Comparison of ENCODE assay signal across 8 cellular contexts in genomic region chr16:22299036-22299435, GRCh38. TPM values are rescaled to one million over a fixed set of nuclear protein-coding genes. Genes with fewer than 3 reads are reported as not detected.
DNase-seq lines count a peak whose midpoint lies in the region; ATAC-seq and TF ChIP-seq lines count a peak whose summit lies in the region.

No MANE protein-coding gene starts in this region.

- WGBS in psoas muscle, 3 donors, result 91 to 100% (median 91%) methylated on average over 1 of the region's 1 CpG

- no peaks in the 10 kb centered on the region for H3K9me3 Mint-ChIP-seq in dendritic cell treated with granulocyte-macrophage colony-stimulating factor and Interleukin-4, amounts not matched to agents 40 ng/mL and 50 ng/mL, for 4 days

- CTCF ChIA-PET in OCI-LY7 (lab: Charles Lee; ENCODE audit: unreplicated experiment), result no interaction called here

- H3K9me3 ChIP-seq in OCI-LY7 (ENCODE audit: low read length) (no peaks in the 10 kb centered on the region), psoas muscle (no peaks in the 10 kb centered on the region)

- BruUV-seq in OCI-LY7 (replicated peaks; lab: Mats Ljungman, UMichigan), result no TSS peak

- H3K27ac Mint-ChIP-seq in dendritic cell treated with granulocyte-macrophage colony-stimulating factor and Interleukin-4, amounts not matched to agents 40 ng/mL and 50 ng/mL, for 4 days, result peak overlapping the region; percentile 94

- H3K27ac ChIP-seq in OCI-LY7 (ENCODE audit: low read depth, low read length, poor library complexity, severe bottlenecking), result peak overlapping the region; percentile 74
- H3K27ac ChIP-seq in psoas muscle, result peak overlapping the region; percentile 96
- H3K27ac ChIP-seq in foreskin keratinocyte, result no peak overlapping the region

- intact Hi-C loops in OCI-LY7 (cut with micrococcal nuclease; ENCODE audit: unreplicated experiment), result loop anchor here (5.0 kb wide), 3 partner anchors 292 to 1397 kb away; partner anchors contain the start of genes DCUN1D3, LYRM1, MOSMO and UQCRC2
- intact Hi-C loops in dendritic cell treated with granulocyte-macrophage colony-stimulating factor and Interleukin-4, amounts not matched to agents 40 ng/mL and 50 ng/mL, for 4 days (cut with micrococcal nuclease), result no loop called here
- intact Hi-C loops in psoas muscle (cut with DNase I), result loop anchor here in 1 of 2 donors (5.0 kb wide), 1 partner anchor 292 kb away; the partner anchor contains the start of gene MOSMO

- 0 out of 2 replicates have a peak overlapping the region, but pooled peaks have one; percentile 66 for H3K4me3 ChIP-seq in GM12865 (ENCODE audit: low read depth, low read length)
- H3K4me3 ChIP-seq in OCI-LY7 (ENCODE audit: low read depth, low read length, poor library complexity, severe bottlenecking), result peak overlapping the region; percentile 95
- H3K4me3 ChIP-seq in psoas muscle, result peak overlapping the region; percentile 71

- H3K27me3 Mint-ChIP-seq in dendritic cell treated with granulocyte-macrophage colony-stimulating factor and Interleukin-4, amounts not matched to agents 40 ng/mL and 50 ng/mL, for 4 days, result no peaks in the 10 kb centered on the region

- H2AFZ ChIP-seq in OCI-LY7 (ENCODE audit: low read length), result no peak overlapping the region

- peak overlapping the region; percentile 96 for H3K4me2 ChIP-seq in OCI-LY7 (ENCODE audit: low read length)

- H4K20me1 ChIP-seq in OCI-LY7 (ENCODE audit: insufficient read depth, low read length), result peaks cover 10% of the 10 kb centered on the region

- peaks cover 25% of the 10 kb centered on the region for H3K4me1 ChIP-seq in OCI-LY7 (ENCODE audit: insufficient read depth, low read length, poor library complexity, severe bottlenecking)
- peaks cover 14% of the 10 kb centered on the region for H3K4me1 ChIP-seq in psoas muscle
- H3K4me1 ChIP-seq in foreskin keratinocyte, result no peaks in the 10 kb centered on the region

- ATAC-seq in psoas muscle, result no peak
- ATAC-seq in activated CD4-positive, CD25-positive, alpha-beta regulatory T cell treated with anti-CD3 and anti-CD28 coated beads, Interleukin-2, amount 50 U/mL, for 24 hours, result no peak
- ATAC-seq in GM21528 (IDR thresholded peaks at IDR 0.05; ENCODE audit: low FRiP score, unreplicated experiment), result no peak
- ATAC-seq in foreskin keratinocyte, result no peak

- peaks cover 57% of the 10 kb centered on the region for H3K79me2 ChIP-seq in OCI-LY7 (ENCODE audit: insufficient read depth, low read depth, low read length)

- H3K27me3 ChIP-seq in psoas muscle (ENCODE audit: insufficient read depth in 3 of 3, low read length in 2 of 3) (no peaks in the 10 kb centered on the region), foreskin keratinocyte (no peaks in the 10 kb centered on the region)

- H3K4me1 Mint-ChIP-seq in dendritic cell treated with granulocyte-macrophage colony-stimulating factor and Interleukin-4, amounts not matched to agents 40 ng/mL and 50 ng/mL, for 4 days (ENCODE audit: low read depth), result peaks cover 41% of the 10 kb centered on the region

- TF ChIP-seq CTCF in GM12865 (IDR thresholded peaks at IDR 0.05; ENCODE audit: insufficient read depth, low read depth, low read length, missing control alignments), result no peak
- TF ChIP-seq CTCF in OCI-LY7 (conservative IDR thresholded peaks at IDR 0.05; ENCODE audit: low read length), result no peak
- no peak for TF ChIP-seq CTCF in psoas muscle (IDR thresholded peaks at IDR 0.05)
- TF ChIP-seq CTCF in foreskin keratinocyte (conservative IDR thresholded peaks at IDR 0.05), result no peak

- H3K36me3 ChIP-seq in OCI-LY7 (ENCODE audit: insufficient read depth, low read length) (peaks cover 44% of the 10 kb centered on the region), psoas muscle (ENCODE audit: insufficient read depth in 1 of 2, low read depth in 1 of 2) (peaks cover 0 to 23% of the 10 kb centered on the region in 2 donors)

- H3K4me3 Mint-ChIP-seq in dendritic cell treated with granulocyte-macrophage colony-stimulating factor and Interleukin-4, amounts not matched to agents 40 ng/mL and 50 ng/mL, for 4 days, result no peak overlapping the region

- POLR2A ChIA-PET in OCI-LY7 (lab: Charles Lee), result interaction anchor here (1.2 kb wide), 1 partner anchor 107 kb away, joined by 3 read pairs; no protein-coding TSS in a partner anchor

- DNase-seq in GM12865 (ENCODE audit: low read depth), result no peak
- DNase-seq in OCI-LY7 (ENCODE audit: low spot score), result no peak
- DNase-seq in psoas muscle, result no peak
- no peak for DNase-seq in SIG-M5 treated with dmso at 0.1 percent for 504 hours (lab: John Stamatoyannopoulos, UW; ENCODE audit: unreplicated experiment)
- DNase-seq in foreskin keratinocyte, result no peak

- no peaks in the 10 kb centered on the region for H3K9me2 ChIP-seq in OCI-LY7 (ENCODE audit: insufficient read depth, low read length)

- peaks cover 48% of the 10 kb centered on the region for H3K36me3 Mint-ChIP-seq in dendritic cell treated with granulocyte-macrophage colony-stimulating factor and Interleukin-4, amounts not matched to agents 40 ng/mL and 50 ng/mL, for 4 days (ENCODE audit: low read depth)

RNA-seq across cellular contexts. Expression of gene POLR3E, which starts 1.8 kb away (rescaled TPM):
- 71.1 and 74.5 TPM in 2 replicates for total RNA-seq in OCI-LY7 (2014; rRNA removed; shearing (Covaris generic))
- total RNA-seq in OCI-LY7 (2022) (103 and 107 TPM in 2 replicates), psoas muscle (100 to 1,000 TPM in 1 of 4 donors, 10 to 100 TPM in 3; 63.8 to 119 (median 92.5) TPM), foreskin keratinocyte (47.0 and 47.4 TPM in 2 replicates)
- polyA plus RNA-seq in psoas muscle (10 to 100 TPM; 45.6 to 96.1 (median 71.2) TPM), foreskin keratinocyte (30.0 and 34.2 TPM in 2 replicates)
